Comparison of ENCODE assay signal across 11 cellular contexts in genomic region chr1:1361982-1362423, GRCh38. TPM values are rescaled to one million over a fixed set of nuclear protein-coding genes. Genes with fewer than 3 reads are reported as not detected.
A peak's percentile ranks its signal among the peaks of the same experiment; 100 is the strongest.
DNase-seq lines count a peak whose midpoint lies in the region; ATAC-seq, FAIRE-seq and TF ChIP-seq lines count a peak whose summit lies in the region.
"Had no signal": no experiment of that assay in that cellular context is flagged by ENCODE, and none has a peak within 500 bp of the region (broad histone marks: within the 10 kb centered on the region; RNA-seq: fewer than 3 reads in every experiment).

No MANE protein-coding gene starts in this region.

- H3K9me2 ChIP-seq in hepatocyte (replicated peaks; ENCODE audit: insufficient read depth): no peaks in the 10 kb centered on the region

- H2AFZ ChIP-seq in hepatocyte: peak overlapping the region; percentile 46

- no peaks in the 10 kb centered on the region for H3K27me3 ChIP-seq in hepatocyte

- peaks cover 11% of the 10 kb centered on the region for H3K79me2 ChIP-seq in hepatocyte

- H3K4me3 ChIP-seq in hepatocyte: no peak overlapping the region
- H3K4me3 ChIP-seq in skeletal muscle cell (ENCODE audit: low read depth, low read length): no peak overlapping the region
- H3K4me3 ChIP-seq: HAP-1 had no signal

- DNase-seq in GM04503 (ENCODE audit: low read depth) (peak; percentile 71), astrocyte of the hippocampus (ENCODE audit: low read depth, low spot score) (peak; percentile 85), hepatocyte (ENCODE audit: low spot score) (peak; percentile 78), skeletal muscle cell (ENCODE audit: low read depth) (peak; percentile 52), D721Med (ENCODE audit: insufficient read length, low spot score) (no peak), hypothalamus (lab: John Stamatoyannopoulos, UW) (no peak), Kasumi-1 (lab: John Stamatoyannopoulos, UW) (no peak)
- DNase-seq: activated naive CD4-positive, alpha-beta T cell treated with anti-CD3 and anti-CD28 coated beads, Interleukin-2, amount 10 ng/mL, durations not matched to agents 7 days and 5 days had no signal

- 26% methylated on average over 13 of the region's 13 CpGs for WGBS in hepatocyte (ENCODE audit: low lambda C conversion rate, missing lambda C conversion rate)

- no peak for ATAC-seq in HG02623 (IDR thresholded peaks at IDR 0.05; ENCODE audit: unreplicated experiment)

- H3K4me2 ChIP-seq in hepatocyte: peak overlapping the region; percentile 64

- no peaks in the 10 kb centered on the region for H4K20me1 ChIP-seq in hepatocyte (ENCODE audit: insufficient read depth, poor library complexity, severe bottlenecking)

- no peak for FAIRE-seq in D721Med (lab: Jason Lieb, UNC)
- FAIRE-seq: G401.6 had no signal

- peak; percentile 12 for TF ChIP-seq CTCF in hepatocyte (IDR thresholded peaks at IDR 0.05; ENCODE audit: poor library complexity)
- TF ChIP-seq CTCF in D721Med (IDR thresholded peaks at IDR 0.05; ENCODE audit: insufficient read depth, missing control alignments): no peak

- H3K36me3 ChIP-seq in hepatocyte (replicated peaks; ENCODE audit: insufficient read depth, low read depth): no peaks in the 10 kb centered on the region
- H3K36me3 ChIP-seq: HAP-1 had no signal

- H3K27ac ChIP-seq in hepatocyte: peak overlapping the region; percentile 97

- H3K9me3 ChIP-seq in hepatocyte (ENCODE audit: low read depth): no peaks in the 10 kb centered on the region

- H3K4me1 ChIP-seq in hepatocyte (ENCODE audit: insufficient read depth): peaks cover 44% of the 10 kb centered on the region
- H3K4me1 ChIP-seq: HAP-1 had no signal

RNA-seq across cellular contexts. Expression of gene MXRA8, which starts 3.6 kb away (rescaled TPM):
- 138 and 155 TPM in 2 replicates for total RNA-seq in hepatocyte
- 242 and 261 TPM in 2 replicates for polyA plus RNA-seq in hepatocyte

RNA-seq across cellular contexts. Expression of gene DVL1, which starts 12.8 kb away (rescaled TPM):
- total RNA-seq in hepatocyte: 58.0 and 61.6 TPM in 2 replicates
- polyA plus RNA-seq in hepatocyte: 49.1 and 50.5 TPM in 2 replicates

RNA-seq across cellular contexts. Expression of gene AURKAIP1, which starts 13.0 kb away (rescaled TPM):
- 92.9 and 105 TPM in 2 replicates for total RNA-seq in hepatocyte
- polyA plus RNA-seq in hepatocyte: 238 and 246 TPM in 2 replicates

RNA-seq across cellular contexts. Expression of gene TAS1R3, which starts 30.9 kb away (rescaled TPM):
- 0.17 TPM in 1 of 2 replicates, not detected in the other for total RNA-seq in hepatocyte
- 0.42 and 1.0 TPM in 2 replicates for polyA plus RNA-seq in hepatocyte

RNA-seq across cellular contexts. Expression of gene CCNL2, which starts 37.1 kb away (rescaled TPM):
- total RNA-seq in hepatocyte: 151 and 166 TPM in 2 replicates
- polyA plus RNA-seq in hepatocyte: 284 and 364 TPM in 2 replicates

Comparison
In these comparisons a context has a peak if more than half of its experiments do, and no peak if none do; other contexts are left out.
1. DNase-seq: peak in GM04503 (single experiment), astrocyte of the hippocampus (single experiment), hepatocyte (single experiment) and skeletal muscle cell (single experiment); none in D721Med (single experiment), hypothalamus (0 of 51) and Kasumi-1 (0 of 2).